Comparison of ENCODE assay signal across 11 cellular contexts in the genomic region with DNA sequence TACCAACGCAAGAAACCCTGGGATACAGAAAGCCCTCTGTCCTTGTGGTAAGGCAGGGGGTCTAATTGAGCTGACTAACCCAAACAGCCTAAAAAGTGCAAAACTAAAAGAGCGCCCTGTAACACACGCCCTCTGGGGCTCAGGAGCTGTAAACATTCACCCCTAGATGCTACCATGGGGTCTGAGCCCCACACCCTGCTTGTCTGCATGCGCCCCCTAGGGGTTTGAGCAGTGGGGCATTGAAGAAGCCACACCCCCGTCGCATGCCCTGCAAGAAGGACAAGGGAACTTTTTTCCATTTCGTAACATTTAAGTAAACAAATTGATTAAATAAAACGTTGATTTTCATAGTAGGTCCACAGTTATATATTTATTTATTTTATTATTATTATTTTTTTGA.
DNase-seq lines count a peak whose midpoint lies in the region; ATAC-seq, FAIRE-seq and TF ChIP-seq lines count a peak whose summit lies in the region.
"Had no signal": no experiment of that assay in that cellular context is flagged by ENCODE, and none has a peak within 500 bp of the region (broad histone marks: within the 10 kb centered on the region; RNA-seq: fewer than 3 reads in every experiment).

No MANE protein-coding gene starts in this region.

- 86% methylated on average over 7 of the region's 8 CpGs; no CpG with 5 or more reads in 1 of the 2 experiments for WGBS in H1 (ENCODE audit: extremely low coverage in 1 of 2, insufficient coverage in 1 of 2, insufficient read length in 1 of 2, insufficient replicate concordance in 2 of 2, low coverage in 1 of 2, low lambda C conversion rate in 2 of 2, missing lambda C conversion rate in 1 of 2), 2 experiments

- H4K8ac ChIP-seq in H1 (ENCODE audit: extremely low read depth, insufficient read depth, low read length) = no peak overlapping the region

- H2BK120ac ChIP-seq in H1 (replicated peaks; ENCODE audit: low read depth, low read length) = no peak overlapping the region

- H3K36me3 ChIP-seq in H1 (ENCODE audit: control insufficient read depth in 2 of 4, insufficient read depth in 4 of 4, low read length in 3 of 4) = no peaks in the 10 kb centered on the region

- H2BK20ac ChIP-seq in H1 (ENCODE audit: low read length) = no peak overlapping the region

- H4K91ac ChIP-seq in H1 (replicated peaks; ENCODE audit: insufficient read length, low read length) = no peak overlapping the region

- CTCF ChIA-PET in H1 (lab: Charles Lee; ENCODE audit: partially characterized antibody) = interaction anchor here (0.7 to 4.8 kb wide), 14 partner anchors 9 to 238 kb away, joined by 3 to 42 read pairs (median 4); no protein-coding TSS in a partner anchor

- peak overlapping the region; percentile 91 for H2AFZ ChIP-seq in H1 (ENCODE audit: low read length)

- peak; percentile 68 to 80 (median 70) for TF ChIP-seq CTCF in H1 (IDR thresholded peaks at IDR 0.05; ENCODE audit: control extremely low read depth in 1 of 3, insufficient read depth in 1 of 3, low read depth in 1 of 3, low read length in 3 of 3)

- no peak overlapping the region for H3K23ac ChIP-seq in H1 (ENCODE audit: insufficient read length)

- TF ChIP-seq EP300 in H1 (IDR thresholded peaks at IDR 0.05; ENCODE audit: borderline replicate concordance in 1 of 2, low read depth in 2 of 2, low read length in 2 of 2) = no peak

- no peak overlapping the region for H2BK5ac ChIP-seq in H1 (ENCODE audit: low read depth, low read length)

- H3K4me3 ChIP-seq in H1 (ENCODE audit: extremely low read depth in 1 of 4, insufficient read depth in 2 of 4, low read depth in 3 of 4, low read length in 4 of 4) = no peak overlapping the region

- H4K5ac ChIP-seq in H1 (ENCODE audit: insufficient read length, low read depth, low read length) = no peak overlapping the region

- H2BK12ac ChIP-seq in H1 (ENCODE audit: low read depth, low read length) = no peak overlapping the region

- FAIRE-seq in H1 (lab: Jason Lieb, UNC) = peak; percentile 50
- FAIRE-seq: TTC549 had no signal

- peak; percentile 82 for ATAC-seq in GM19438 (IDR thresholded peaks at IDR 0.05; ENCODE audit: low read depth, unreplicated experiment)
- peak; percentile 62 for ATAC-seq in HG03565 (IDR thresholded peaks at IDR 0.05; ENCODE audit: unreplicated experiment)
- no peak for ATAC-seq in GM18907 (IDR thresholded peaks at IDR 0.05; ENCODE audit: unreplicated experiment)
- ATAC-seq: natural killer cell had no signal

- DNase-seq in NCI-H748 (lab: John Stamatoyannopoulos, UW; ENCODE audit: unreplicated experiment) = peak; percentile 24
- DNase-seq in NCI-H748 treated with DMSO at 0.1 percent for 48 hours (lab: John Stamatoyannopoulos, UW) = no peak
- DNase-seq in H1 (ENCODE audit: low read depth in 1 of 2, low spot score in 2 of 2) = peak; percentile 44 to 83
- no peak for DNase-seq in A172 (ENCODE audit: low spot score)
- DNase-seq in stimulated activated naive CD4-positive, alpha-beta T cell treated with Interleukin-2 at 50 U/mL for 16 hours (lab: John Stamatoyannopoulos, UW) = no peak
- DNase-seq: natural killer cell, NCI-H2171 treated with DMSO at 0.1 percent for 48 hours had no signal

- TF ChIP-seq RAD21 in H1 (IDR thresholded peaks at IDR 0.05 in 1 of 2, conservative IDR thresholded peaks at IDR 0.05 in 1 of 2; ENCODE audit: low read depth in 2 of 2, low read length in 2 of 2) = peak; percentile 68 to 74

- POLR2A ChIA-PET in H1 (lab: Charles Lee; ENCODE audit: partially characterized antibody) = interaction anchor here (0.9 to 2.8 kb wide), 2 partner anchors 10 to 201 kb away, joined by 3 to 7 read pairs; no protein-coding TSS in a partner anchor

- TF ChIP-seq POLR2A in H1 (IDR thresholded peaks at IDR 0.05; ENCODE audit: control extremely low read depth in 1 of 2, low read depth in 2 of 2, low read length in 2 of 2) = no peak

- H3K56ac ChIP-seq in H1 (replicated peaks; ENCODE audit: insufficient read length, low read depth, low read length) = no peak overlapping the region

- H4K20me1 ChIP-seq in H1 (replicated peaks in 1 of 2; ENCODE audit: control insufficient read depth in 1 of 2, insufficient read depth in 2 of 2, low read length in 2 of 2) = no peaks in the 10 kb centered on the region

- no peak overlapping the region for H2AK5ac ChIP-seq in H1 (ENCODE audit: low read depth, low read length)

- no peaks in the 10 kb centered on the region for H3K79me2 ChIP-seq in H1 (ENCODE audit: control insufficient read depth in 1 of 2, insufficient read depth in 2 of 2, low read length in 2 of 2)

- no peak overlapping the region for H3K9ac ChIP-seq in H1 (replicated peaks in 1 of 4; ENCODE audit: extremely low read depth in 1 of 4, low read depth in 3 of 4, low read length in 3 of 4)

- H3K27me3 ChIP-seq in H1 (replicated peaks in 1 of 4; ENCODE audit: control insufficient read depth in 3 of 4, extremely low read depth in 1 of 4, insufficient read depth in 3 of 4, low read length in 3 of 4) = no peaks in the 10 kb centered on the region

- H3K14ac ChIP-seq in H1 (ENCODE audit: insufficient read length) = no peak overlapping the region

- H3K27ac ChIP-seq in H1 (ENCODE audit: low read depth, low read length) = no peak overlapping the region

- H2BK15ac ChIP-seq in H1 (ENCODE audit: low read length) = no peak overlapping the region

- no peaks in the 10 kb centered on the region for H3K4me1 ChIP-seq in H1 (replicated peaks in 1 of 4; ENCODE audit: control insufficient read depth in 3 of 4, insufficient read depth in 4 of 4, low read length in 3 of 4)

- no peak overlapping the region for H3K4me2 ChIP-seq in H1 (ENCODE audit: insufficient read depth in 1 of 2, low read depth in 2 of 2, low read length in 2 of 2)

- H3K9me3 ChIP-seq in H1 (ENCODE audit: insufficient read depth in 2 of 2, low read depth in 1 of 2, low read length in 1 of 2) = no peaks in the 10 kb centered on the region

- no peak overlapping the region for H3K18ac ChIP-seq in H1 (ENCODE audit: extremely low read depth, low read length)

- no peaks in the 10 kb centered on the region for H3K23me2 ChIP-seq in H1 (ENCODE audit: low read depth, low read length)

- H3K4ac ChIP-seq in H1 (replicated peaks; ENCODE audit: insufficient read length, low read depth, low read length) = no peak overlapping the region

- H3K79me1 ChIP-seq in H1 (ENCODE audit: low read depth, low read length) = no peaks in the 10 kb centered on the region

TF ChIP-seq in H1, 55 proteins besides CTCF, POLR2A, EP300 and RAD21 (continues in another document):
- TF ChIP-seq YY1 (IDR thresholded peaks at IDR 0.05; ENCODE audit: low read depth, low read length) (no peak), EGR1 (IDR thresholded peaks at IDR 0.05; ENCODE audit: borderline replicate concordance, low read depth, low read length) (no peak), KDM5A (IDR thresholded peaks at IDR 0.05; ENCODE audit: low read length) (no peak)
- TF ChIP-seq, protein P1, sequence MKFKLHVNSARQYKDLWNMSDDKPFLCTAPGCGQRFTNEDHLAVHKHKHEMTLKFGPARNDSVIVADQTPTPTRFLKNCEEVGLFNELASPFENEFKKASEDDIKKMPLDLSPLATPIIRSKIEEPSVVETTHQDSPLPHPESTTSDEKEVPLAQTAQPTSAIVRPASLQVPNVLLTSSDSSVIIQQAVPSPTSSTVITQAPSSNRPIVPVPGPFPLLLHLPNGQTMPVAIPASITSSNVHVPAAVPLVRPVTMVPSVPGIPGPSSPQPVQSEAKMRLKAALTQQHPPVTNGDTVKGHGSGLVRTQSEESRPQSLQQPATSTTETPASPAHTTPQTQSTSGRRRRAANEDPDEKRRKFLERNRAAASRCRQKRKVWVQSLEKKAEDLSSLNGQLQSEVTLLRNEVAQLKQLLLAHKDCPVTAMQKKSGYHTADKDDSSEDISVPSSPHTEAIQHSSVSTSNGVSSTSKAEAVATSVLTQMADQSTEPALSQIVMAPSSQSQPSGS (IDR thresholded peaks at IDR 0.05; ENCODE audit: low read length) = no peak

Comparison
In these comparisons a context has a peak if more than half of its experiments do, and no peak if none do; other contexts are left out.
1. DNase-seq: peak in NCI-H748 (single experiment) and H1 (2 of 2); none in NCI-H748 treated with DMSO at 0.1 percent for 48 hours (single experiment), A172 (single experiment) and stimulated activated naive CD4-positive, alpha-beta T cell treated with Interleukin-2 at 50 U/mL for 16 hours (single experiment).